Comparison of ENCODE assay signal across 27 cellular contexts in the genomic region with DNA sequence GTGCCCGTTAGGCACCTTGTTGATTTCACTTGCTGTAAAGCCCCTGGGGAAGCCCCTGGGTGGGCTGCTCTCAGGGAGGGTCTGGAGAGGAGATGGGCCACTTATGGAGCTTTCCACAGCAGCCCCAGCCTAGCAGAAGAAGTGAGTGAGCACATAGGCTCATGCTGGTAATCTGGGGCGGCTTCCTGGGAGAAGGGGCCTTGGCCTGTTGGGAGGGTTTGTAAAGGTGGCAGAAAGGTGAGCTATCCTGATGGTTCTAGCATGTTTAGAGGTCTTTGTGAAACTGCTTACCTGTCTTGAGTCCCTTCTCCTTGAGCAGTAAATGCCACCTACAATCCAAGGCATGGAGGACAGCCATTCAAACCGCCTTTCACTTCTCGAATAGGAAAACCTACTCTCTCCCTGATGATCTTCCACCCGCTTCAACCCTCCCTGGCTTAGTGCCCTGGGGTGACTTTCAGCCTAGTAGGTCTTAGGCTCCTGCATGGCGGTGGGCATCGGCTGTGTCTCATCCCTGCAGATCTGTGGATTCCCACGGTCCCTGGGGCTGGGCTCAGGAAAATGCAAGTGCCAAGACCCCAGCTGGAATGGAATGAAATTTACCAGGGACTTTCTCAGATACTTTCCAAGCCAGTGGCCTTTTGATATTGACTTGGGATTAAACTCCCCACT.
A peak's percentile ranks its signal among the peaks of the same experiment; 100 is the strongest.
DNase-seq lines count a peak whose midpoint lies in the region; ATAC-seq and TF ChIP-seq lines count a peak whose summit lies in the region.
"Had no signal": no experiment of that assay in that cellular context is flagged by ENCODE, and none has a peak within 500 bp of the region (broad histone marks: within the 10 kb centered on the region; RNA-seq: fewer than 3 reads in every experiment).

No MANE protein-coding gene starts in this region.

- intact Hi-C loops in CD4-positive, alpha-beta T cell (cut with DNase I, micrococcal nuclease) = no loop called here

- POLR2A ChIA-PET in activated CD4-positive, alpha-beta T cell treated with anti-CD3 and anti-CD28 coated beads, Interleukin-2, amount 10 ng/mL, durations not matched to agents 7 days and 5 days (lab: Charles Lee) = no interaction called here
- POLR2A ChIA-PET in CD4-positive, alpha-beta T cell (lab: Charles Lee) = interaction anchor here (1.0 kb wide), 1 partner anchor 62 kb away, joined by 3 read pairs; no protein-coding TSS in a partner anchor

- H3K9me3 Mint-ChIP-seq in activated CD4-positive, alpha-beta T cell treated with anti-CD3 and anti-CD28 coated beads, Interleukin-2, amount 10 ng/mL, durations not matched to agents 7 days and 5 days = peaks cover 2% of the 10 kb centered on the region
- H3K9me3 Mint-ChIP-seq in CD4-positive, alpha-beta T cell = no peaks in the 10 kb centered on the region
- H3K9me3 Mint-ChIP-seq in central memory CD8-positive, alpha-beta T cell = no peaks in the 10 kb centered on the region
- no peaks in the 10 kb centered on the region for H3K9me3 Mint-ChIP-seq in osteocyte (ENCODE audit: unreplicated experiment)
- H3K9me3 Mint-ChIP-seq: CD8-positive, alpha-beta memory T cell; memory B cell had no signal

- H3K4me3 Mint-ChIP-seq in activated CD4-positive, alpha-beta T cell treated with anti-CD3 and anti-CD28 coated beads, Interleukin-2, amount 10 ng/mL, durations not matched to agents 7 days and 5 days = no peak overlapping the region
- H3K4me3 Mint-ChIP-seq in CD4-positive, alpha-beta T cell = peak overlapping the region; percentile 25
- H3K4me3 Mint-ChIP-seq in central memory CD8-positive, alpha-beta T cell = no peak overlapping the region
- H3K4me3 Mint-ChIP-seq in osteocyte (ENCODE audit: unreplicated experiment) = no peak overlapping the region
- H3K4me3 Mint-ChIP-seq: memory B cell had no signal

- peak overlapping the region; percentile 25 for H3K27ac Mint-ChIP-seq in activated CD4-positive, alpha-beta T cell treated with anti-CD3 and anti-CD28 coated beads, Interleukin-2, amount 10 ng/mL, durations not matched to agents 7 days and 5 days
- peak overlapping the region; percentile 80 for H3K27ac Mint-ChIP-seq in CD4-positive, alpha-beta T cell
- H3K27ac Mint-ChIP-seq in central memory CD8-positive, alpha-beta T cell (ENCODE audit: low read depth) = peak overlapping the region; percentile 51
- H3K27ac Mint-ChIP-seq in osteocyte (ENCODE audit: unreplicated experiment) = peak overlapping the region; percentile 90
- H3K27ac Mint-ChIP-seq: memory B cell had no signal

- peaks cover 41% of the 10 kb centered on the region for H3K4me1 Mint-ChIP-seq in activated CD4-positive, alpha-beta T cell treated with anti-CD3 and anti-CD28 coated beads, Interleukin-2, amount 10 ng/mL, durations not matched to agents 7 days and 5 days
- H3K4me1 Mint-ChIP-seq in CD4-positive, alpha-beta T cell (ENCODE audit: low read depth) = peaks cover 86% of the 10 kb centered on the region
- H3K4me1 Mint-ChIP-seq in central memory CD8-positive, alpha-beta T cell = peaks cover 36% of the 10 kb centered on the region
- peaks cover 67% of the 10 kb centered on the region for H3K4me1 Mint-ChIP-seq in osteocyte (ENCODE audit: unreplicated experiment)

- H3K27me3 ChIP-seq in CD4-positive, alpha-beta T cell (ENCODE audit: control insufficient read depth, insufficient read depth, low read length) = no peaks in the 10 kb centered on the region
- H3K27me3 ChIP-seq: brain microvascular endothelial cell, esophagus squamous epithelium, heart right ventricle, neutrophil had no signal

- ATAC-seq in CD4-positive, alpha-beta T cell (ENCODE audit: poor library complexity) = no peak
- ATAC-seq in central memory CD8-positive, alpha-beta T cell (replicated peaks; ENCODE audit: extremely low read depth, poor library complexity, severe bottlenecking) = no peak
- ATAC-seq in HG03135 (IDR thresholded peaks at IDR 0.05; ENCODE audit: unreplicated experiment) = no peak
- no peak for ATAC-seq in GM18873 (IDR thresholded peaks at IDR 0.05; ENCODE audit: low FRiP score, unreplicated experiment)
- ATAC-seq: psoas muscle had no signal

- H3K27ac ChIP-seq in CD4-positive, alpha-beta T cell (ENCODE audit: low read depth, low read length) = peak overlapping the region; percentile 30
- H3K27ac ChIP-seq: neutrophil, psoas muscle, thoracic aorta, WERI-Rb-1 had no signal

- H3K27me3 Mint-ChIP-seq in activated CD4-positive, alpha-beta T cell treated with anti-CD3 and anti-CD28 coated beads, Interleukin-2, amount 10 ng/mL, durations not matched to agents 7 days and 5 days = no peaks in the 10 kb centered on the region
- H3K27me3 Mint-ChIP-seq in CD4-positive, alpha-beta T cell = no peaks in the 10 kb centered on the region
- no peaks in the 10 kb centered on the region for H3K27me3 Mint-ChIP-seq in central memory CD8-positive, alpha-beta T cell
- no peaks in the 10 kb centered on the region for H3K27me3 Mint-ChIP-seq in osteocyte (ENCODE audit: unreplicated experiment)
- H3K27me3 Mint-ChIP-seq: CD8-positive, alpha-beta memory T cell; memory B cell had no signal

- H3K9me3 ChIP-seq in CD4-positive, alpha-beta T cell (ENCODE audit: control insufficient read depth, low read length) = no peaks in the 10 kb centered on the region
- H3K9me3 ChIP-seq: esophagus squamous epithelium, neutrophil, psoas muscle, thoracic aorta had no signal

- H3K36me3 Mint-ChIP-seq in activated CD4-positive, alpha-beta T cell treated with anti-CD3 and anti-CD28 coated beads, Interleukin-2, amount 10 ng/mL, durations not matched to agents 7 days and 5 days (ENCODE audit: low read depth) = no peaks in the 10 kb centered on the region
- H3K36me3 Mint-ChIP-seq in CD4-positive, alpha-beta T cell (ENCODE audit: low read depth) = peaks cover 8% of the 10 kb centered on the region
- H3K36me3 Mint-ChIP-seq in central memory CD8-positive, alpha-beta T cell (ENCODE audit: insufficient read depth) = peaks cover 1% of the 10 kb centered on the region
- peaks cover 3% of the 10 kb centered on the region for H3K36me3 Mint-ChIP-seq in osteocyte (ENCODE audit: unreplicated experiment)
- H3K36me3 Mint-ChIP-seq: memory B cell had no signal

- DNase-seq in activated CD4-positive, alpha-beta T cell treated with anti-CD3 and anti-CD28 coated beads, Interleukin-2, amount 10 ng/mL, durations not matched to agents 7 days and 5 days = no peak
- DNase-seq in activated CD4-positive, alpha-beta T cell treated with anti-CD3 and anti-CD28 coated beads for 1 hour = no peak
- DNase-seq in CD4-positive, alpha-beta T cell = no peak
- no peak for DNase-seq in central memory CD8-positive, alpha-beta T cell (ENCODE audit: low spot score in 2 of 2)
- DNase-seq in osteocyte (ENCODE audit: extremely low spot score, unreplicated experiment) (no peak), iPS-NIHi7 (ENCODE audit: extremely low spot score) (no peak)
- DNase-seq: 8988T; activated CD8-positive, alpha-beta memory T cell treated with anti-CD3 and anti-CD28 coated beads, Interleukin-2, amount 50 U/mL, for 4 hours; amniotic stem cell; brain microvascular endothelial cell; cortex of kidney; esophagus squamous epithelium; left colon; NCI-H1048; NCI-H1694 treated with DMSO at 0.1 percent for 48 hours; NCI-H524 treated with DMSO at 0.1 percent for 48 hours; psoas muscle; SHP77 treated with DMSO at 0.1 percent for 48 hours; T1000; WERI-Rb-1 had no signal

- no peak for TF ChIP-seq CTCF in CD4-positive, alpha-beta T cell (IDR thresholded peaks at IDR 0.05)
- TF ChIP-seq CTCF in osteocyte (IDR thresholded peaks at IDR 0.05) = no peak

- CTCF ChIA-PET in activated CD4-positive, alpha-beta T cell treated with anti-CD3 and anti-CD28 coated beads, Interleukin-2, amount 10 ng/mL, durations not matched to agents 7 days and 5 days (lab: Charles Lee) = interaction anchor here (0.6 to 1.5 kb wide), 6 partner anchors 13 to 53 kb away, joined by 3 to 5 read pairs (median 3); no protein-coding TSS in a partner anchor
- CTCF ChIA-PET in CD4-positive, alpha-beta T cell (lab: Charles Lee) = no interaction called here

Comparison
In these comparisons a context has a peak if more than half of its experiments do, and no peak if none do; other contexts are left out.
1. H3K27ac Mint-ChIP-seq: peak in every context shown above with its lines; median percentile 90 in osteocyte; 80 in CD4-positive, alpha-beta T cell; 51 in central memory CD8-positive, alpha-beta T cell; 25 in activated CD4-positive, alpha-beta T cell treated with anti-CD3 and anti-CD28 coated beads, Interleukin-2, amount 10 ng/mL, durations not matched to agents 7 days and 5 days.